29 cellular contexts compared by ENCODE assay signal in the genomic region with DNA sequence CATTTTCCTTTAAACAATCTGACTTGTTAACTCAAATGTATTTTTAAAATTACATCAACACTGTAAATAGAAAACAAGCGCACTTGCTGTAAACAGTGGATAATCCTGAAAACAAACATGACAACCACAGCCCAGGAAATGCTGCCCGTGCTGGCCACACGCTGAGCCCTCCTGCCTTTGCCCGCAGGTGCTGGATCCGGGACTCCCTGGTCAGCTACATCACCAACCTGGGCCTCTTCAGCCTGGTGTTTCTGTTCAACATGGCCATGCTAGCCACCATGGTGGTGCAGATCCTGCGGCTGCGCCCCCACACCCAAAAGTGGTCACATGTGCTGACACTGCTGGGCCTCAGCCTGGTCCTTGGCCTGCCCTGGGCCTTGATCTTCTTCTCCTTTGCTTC. TPM values are rescaled to one million over a fixed set of nuclear protein-coding genes. Genes with fewer than 3 reads are reported as not detected.
"Had no signal": no experiment of that assay in that cellular context is flagged by ENCODE, and none has a peak within 500 bp of the region (broad histone marks: within the 10 kb centered on the region; RNA-seq: fewer than 3 reads in every experiment).

No MANE protein-coding gene starts in this region.

- H3K4me3 ChIP-seq: Peyer's patch had no signal

- H3K27me3 ChIP-seq: Peyer's patch had no signal

- DNase-seq: activated CD4-positive, alpha-beta T cell treated with anti-CD3 and anti-CD28 coated beads, Interleukin-2, amount 10 ng/mL, durations not matched to agents 24 days and 14 days; activated CD4-positive, alpha-beta T cell treated with anti-CD3 and anti-CD28 coated beads, Interleukin-2, amount 50 U/mL, for 4 hours; activated CD8-positive, alpha-beta memory T cell treated with anti-CD3 and anti-CD28 coated beads, Interleukin-2, amount 50 U/mL, for 4 hours; activated effector memory CD4-positive, alpha-beta T cell treated with Interleukin-2 at 50 U/mL for 16 hours; activated naive CD4-positive, alpha-beta T cell treated with anti-CD3 and anti-CD28 coated beads, Interleukin-2, amount 10 ng/mL, durations not matched to agents 7 days and 5 days; activated naive CD8-positive, alpha-beta T cell treated with anti-CD3 and anti-CD28 coated beads, Interleukin-2, amount 50 U/mL, for 24 hours; activated T-cell treated with anti-CD3 and anti-CD28 coated beads for 4 hours; activated T-cell treated with anti-CD3 and anti-CD28 coated beads, Interleukin-2, amount 50 U/mL, for 4 hours; anterior cingulate cortex; caudate nucleus; Karpas-422; KBM-7; NCI-H1105 treated with DMSO at 0.1 percent for 48 hours; NCI-H1436; NCI-H1694; NCI-H1930; NCI-H2081 treated with DMSO at 0.1 percent for 48 hours; NCI-H345; NCI-H524 treated with DMSO at 0.1 percent for 48 hours; NK-92 treated with Interleukin-12 subunit alpha and Interleukin-12 subunit beta, amount 100 ng/mL, for 24 hours; PC-3; Peyer's patch; RPMI8226 had no signal

- H3K27ac ChIP-seq: Peyer's patch had no signal

- ATAC-seq: activated naive CD8-positive, alpha-beta T cell treated with anti-CD3 and anti-CD28 coated beads, Interleukin-2, amount 50 U/mL, for 24 hours; activated T-cell treated with anti-CD3 and anti-CD28 coated beads, Interleukin-2, amount 50 U/mL, for 4 hours; PC-3 had no signal

- FAIRE-seq: TTC549 had no signal

- H3K4me1 ChIP-seq: Peyer's patch had no signal

- H3K9me3 ChIP-seq: Peyer's patch had no signal

RNA-seq across cellular contexts. Expression of a gene that starts 6.6 kb away (rescaled TPM):
- total RNA-seq: activated CD4-positive, alpha-beta T cell treated with anti-CD3 and anti-CD28 coated beads, Interleukin-2, amount 10 ng/mL, durations not matched to agents 24 days and 14 days; activated T-cell treated with anti-CD3 and anti-CD28 coated beads, Interleukin-2, amount 50 U/mL, for 4 hours; activated T-helper 1 cell treated with anti-CD3 and anti-CD28 coated beads, Interleukin-12 subunit alpha, Interleukin-12 subunit beta, Interleukin-2, Interleukin-4 antibody, amounts not matched to agents 30 ng/mL and 10 ng/mL and 1 ng/mL, durations not matched to agents 14 hours and 24 hours and 36 hours; bronchial epithelial cell; MCF 10A; PC-3; T-helper 1 cell treated with Interleukin-12 subunit alpha and Interleukin-12 subunit beta and Interleukin-4 antibody, amounts not matched to agents 30 ng/mL and 1 ng/mL, for 36 hours had no signal

RNA-seq across cellular contexts. Expression of a gene that starts 33.1 kb away (rescaled TPM):
- total RNA-seq: activated CD4-positive, alpha-beta T cell treated with anti-CD3 and anti-CD28 coated beads, Interleukin-2, amount 10 ng/mL, durations not matched to agents 24 days and 14 days; activated T-cell treated with anti-CD3 and anti-CD28 coated beads, Interleukin-2, amount 50 U/mL, for 4 hours; activated T-helper 1 cell treated with anti-CD3 and anti-CD28 coated beads, Interleukin-12 subunit alpha, Interleukin-12 subunit beta, Interleukin-2, Interleukin-4 antibody, amounts not matched to agents 30 ng/mL and 10 ng/mL and 1 ng/mL, durations not matched to agents 14 hours and 24 hours and 36 hours; bronchial epithelial cell; MCF 10A; NCI-H460; PC-3; Peyer's patch; T-helper 1 cell treated with Interleukin-12 subunit alpha and Interleukin-12 subunit beta and Interleukin-4 antibody, amounts not matched to agents 30 ng/mL and 1 ng/mL, for 36 hours had no signal
